18 cellular contexts compared by ENCODE assay signal in the genomic region with DNA sequence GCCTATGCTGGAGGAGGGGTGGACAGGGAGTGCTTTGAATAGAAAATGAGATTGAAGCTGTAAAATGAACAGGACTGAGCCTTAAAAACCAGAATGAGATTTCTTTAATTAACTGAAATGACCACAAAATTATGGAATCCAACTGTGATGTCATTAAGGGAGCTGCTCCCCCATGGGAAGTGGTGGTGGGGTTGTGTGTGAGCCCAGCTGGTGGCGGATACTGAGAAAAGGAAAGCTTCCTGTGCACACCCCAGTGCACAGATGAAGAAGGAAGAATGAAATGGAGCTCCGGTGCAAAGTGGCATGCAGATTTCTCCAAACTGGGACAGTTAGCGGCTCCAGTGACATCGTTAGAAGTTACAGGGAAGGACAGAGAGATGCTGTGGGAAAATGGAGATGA.
DNase-seq lines count a peak whose midpoint lies in the region; ATAC-seq and TF ChIP-seq lines count a peak whose summit lies in the region.
"Had no signal": no experiment of that assay in that cellular context is flagged by ENCODE, and none has a peak within 500 bp of the region (broad histone marks: within the 10 kb centered on the region; RNA-seq: fewer than 3 reads in every experiment).

No MANE protein-coding gene starts in this region.

- peak overlapping the region in 4 of 5 experiments; percentile 1 to 17 (median 2) for H3K4me3 Mint-ChIP-seq in brain
- H3K4me3 Mint-ChIP-seq in type B pancreatic cell = peak overlapping the region; percentile 1
- no peak overlapping the region for H3K4me3 Mint-ChIP-seq in T-helper 2 cell treated with Interferon-gamma antibody and Interleukin-4, amounts not matched to agents 5 μg/mL and 100 μg/mL, for 36 hours
- H3K4me3 Mint-ChIP-seq: B cell; CD4-positive, alpha-beta memory T cell had no signal

- peaks cover 33% of the 10 kb centered on the region for H3K4me1 Mint-ChIP-seq in brain
- H3K4me1 Mint-ChIP-seq in type B pancreatic cell (ENCODE audit: unreplicated experiment) = peaks cover 18% of the 10 kb centered on the region
- no peaks in the 10 kb centered on the region for H3K4me1 Mint-ChIP-seq in T-helper 2 cell treated with Interferon-gamma antibody and Interleukin-4, amounts not matched to agents 5 μg/mL and 100 μg/mL, for 36 hours (ENCODE audit: low read depth)
- H3K4me1 Mint-ChIP-seq: B cell; CD4-positive, alpha-beta memory T cell had no signal

- peaks cover 5% of the 10 kb centered on the region for H3K27me3 Mint-ChIP-seq in brain
- H3K27me3 Mint-ChIP-seq in type B pancreatic cell = peaks cover 16% of the 10 kb centered on the region
- H3K27me3 Mint-ChIP-seq in T-helper 2 cell treated with Interferon-gamma antibody and Interleukin-4, amounts not matched to agents 5 μg/mL and 100 μg/mL, for 36 hours (ENCODE audit: low read depth) = peaks cover 2% of the 10 kb centered on the region

- no peak for DNase-seq in Right ventricle myocardium inferior (ENCODE audit: missing footprints)
- no peak for DNase-seq in cardiac septum (ENCODE audit: low spot score)
- DNase-seq in left ventricle myocardium superior = no peak
- no peak for DNase-seq in type B pancreatic cell (ENCODE audit: extremely low spot score, unreplicated experiment)
- DNase-seq in RPMI8226 = no peak
- no peak for DNase-seq in T-helper 2 cell treated with Interferon-gamma antibody and Interleukin-4, amounts not matched to agents 5 μg/mL and 100 μg/mL, for 36 hours (ENCODE audit: low spot score)
- DNase-seq: 8988T; Calu3; CD4-positive, alpha-beta memory T cell; NCI-H1105 treated with DMSO at 0.1 percent for 48 hours; NCI-H1694; NCI-H2081 treated with DMSO at 0.1 percent for 48 hours; NCI-H510A; NCI-H748 treated with DMSO at 0.1 percent for 48 hours had no signal

- peak; percentile 69 for ATAC-seq in Right ventricle myocardium inferior
- ATAC-seq in left ventricle myocardium superior = peak; percentile 74
- no peak for ATAC-seq in GM18868 (IDR thresholded peaks at IDR 0.05; ENCODE audit: unreplicated experiment)
- ATAC-seq: K562 had no signal

- intact Hi-C loops in Right ventricle myocardium inferior (cut with DNase I) = no loop called here
- intact Hi-C loops in cardiac septum (cut with DNase I) = loop anchor here (10.0 kb wide), 1 partner anchor 142 kb away; no protein-coding TSS in a partner anchor
- intact Hi-C loops in left ventricle myocardium superior (cut with micrococcal nuclease) = no loop called here

- peak overlapping the region; percentile 0 to 64 (median 31) for H3K27ac Mint-ChIP-seq in brain
- H3K27ac Mint-ChIP-seq in type B pancreatic cell = no peak overlapping the region
- no peak overlapping the region for H3K27ac Mint-ChIP-seq in T-helper 2 cell treated with Interferon-gamma antibody and Interleukin-4, amounts not matched to agents 5 μg/mL and 100 μg/mL, for 36 hours
- H3K27ac Mint-ChIP-seq: B cell; CD4-positive, alpha-beta memory T cell had no signal

- H3K9me3 Mint-ChIP-seq in brain = peaks cover 3 to 5% (median 4%) of the 10 kb centered on the region in 5 experiments
- peaks cover 7% of the 10 kb centered on the region for H3K9me3 Mint-ChIP-seq in type B pancreatic cell
- H3K9me3 Mint-ChIP-seq in T-helper 2 cell treated with Interferon-gamma antibody and Interleukin-4, amounts not matched to agents 5 μg/mL and 100 μg/mL, for 36 hours = no peaks in the 10 kb centered on the region
- H3K9me3 Mint-ChIP-seq: CD4-positive, alpha-beta memory T cell had no signal

- TF ChIP-seq CTCF in brain (conservative IDR thresholded peaks at IDR 0.05) = no peak
- no peak for TF ChIP-seq CTCF in type B pancreatic cell (conservative IDR thresholded peaks at IDR 0.05)

- H3K36me3 Mint-ChIP-seq in brain = no peaks in the 10 kb centered on the region
- no peaks in the 10 kb centered on the region for H3K36me3 Mint-ChIP-seq in type B pancreatic cell
- H3K36me3 Mint-ChIP-seq in T-helper 2 cell treated with Interferon-gamma antibody and Interleukin-4, amounts not matched to agents 5 μg/mL and 100 μg/mL, for 36 hours (ENCODE audit: low read depth) = no peaks in the 10 kb centered on the region
- H3K36me3 Mint-ChIP-seq: CD4-positive, alpha-beta memory T cell had no signal

Comparison
In these comparisons a context has a peak if more than half of its experiments do, and no peak if none do; other contexts are left out.
1. H3K27ac Mint-ChIP-seq: peak in brain (5 of 5); none in type B pancreatic cell (single experiment) and T-helper 2 cell treated with Interferon-gamma antibody and Interleukin-4, amounts not matched to agents 5 μg/mL and 100 μg/mL, for 36 hours (single experiment).